In genomic region chr2:28896906-28897305, GRCh38 we compare ENCODE assay signal across 9 cellular contexts. TPM values are rescaled to one million over a fixed set of nuclear protein-coding genes. Genes with fewer than 3 reads are reported as not detected.
A peak's percentile ranks its signal among the peaks of the same experiment; 100 is the strongest.
DNase-seq lines count a peak whose midpoint lies in the region; ATAC-seq and TF ChIP-seq lines count a peak whose summit lies in the region.
"Had no signal": no experiment of that assay in that cellular context is flagged by ENCODE, and none has a peak within 500 bp of the region (broad histone marks: within the 10 kb centered on the region; RNA-seq: fewer than 3 reads in every experiment).

No MANE protein-coding gene starts in this region.

- WGBS in mesodermal cell (ENCODE audit: insufficient coverage in 2 of 2), 2 experiments: no CpG with 5 or more reads among the region's 2 CpGs

- peaks cover 4 to 49% (median 16%) of the 10 kb centered on the region in 11 experiments; a peak in 21 of 22 replicates for H3K36me3 ChIP-seq in BLaER1 treated with 17β-estradiol and CSF1 and Interleukin-3, amounts not matched to agents 10 nM and 100 nM
- peaks cover 12% of the 10 kb centered on the region for H3K36me3 ChIP-seq in mesodermal cell (ENCODE audit: control insufficient read depth, insufficient read depth, low read length)

- H3K4me1 ChIP-seq in BLaER1 treated with 17β-estradiol and CSF1 and Interleukin-3, amounts not matched to agents 10 nM and 100 nM: peaks cover 26 to 57% (median 36%) of the 10 kb centered on the region in 10 experiments
- H3K4me1 ChIP-seq in mesodermal cell (ENCODE audit: control insufficient read depth, insufficient read depth, low read length, poor library complexity, severe bottlenecking): peaks cover 5% of the 10 kb centered on the region

- H3K27ac ChIP-seq in BLaER1 treated with 17β-estradiol and CSF1 and Interleukin-3, amounts not matched to agents 10 nM and 100 nM: no peak overlapping the region
- H3K27ac ChIP-seq in mesodermal cell (ENCODE audit: low read depth, low read length, severe bottlenecking): no peak overlapping the region
- H3K27ac ChIP-seq: left lung had no signal

- peak overlapping the region in 7 of 11 experiments; percentile 46 to 100 (median 99); a peak in 10 of 22 replicates for H3K9ac ChIP-seq in BLaER1 treated with 17β-estradiol and CSF1 and Interleukin-3, amounts not matched to agents 10 nM and 100 nM

- peak overlapping the region; percentile 91 to 100 (median 97); a peak in 18 of 20 replicates for H3K4me3 ChIP-seq in BLaER1 treated with 17β-estradiol and CSF1 and Interleukin-3, amounts not matched to agents 10 nM and 100 nM
- H3K4me3 ChIP-seq in mesodermal cell (ENCODE audit: extremely low read depth, insufficient read depth, low read length, poor library complexity, severe bottlenecking): peak overlapping the region; percentile 99

- H3K9me3 ChIP-seq in BLaER1 treated with 17β-estradiol and CSF1 and Interleukin-3, amounts not matched to agents 10 nM and 100 nM (replicated peaks in 1 of 11): peaks cover 0 to 5% (median 0%) of the 10 kb centered on the region in 11 experiments; a peak in 1 of 22 replicates
- no peaks in the 10 kb centered on the region for H3K9me3 ChIP-seq in mesodermal cell (ENCODE audit: control insufficient read depth, low read length)
- H3K9me3 ChIP-seq: left lung had no signal

- H3K27ac Mint-ChIP-seq in HFFc6: peak overlapping the region; percentile 54
- H3K27ac Mint-ChIP-seq in activated naive CD8-positive, alpha-beta T cell: peak overlapping the region; percentile 36

- DNase-seq in HFFc6: peak; percentile 48
- DNase-seq in KG1 (lab: John Stamatoyannopoulos, UW): no peak
- DNase-seq: left lung had no signal

- H3K27me3 ChIP-seq in BLaER1 treated with 17β-estradiol and CSF1 and Interleukin-3, amounts not matched to agents 10 nM and 100 nM: no peaks in the 10 kb centered on the region
- H3K27me3 ChIP-seq: left lung had no signal

- ATAC-seq in HG03139 (IDR thresholded peaks at IDR 0.05; ENCODE audit: unreplicated experiment) (no peak), GM21717 (IDR thresholded peaks at IDR 0.05; ENCODE audit: unreplicated experiment) (no peak), esophagus mucosa (no peak)
- ATAC-seq: left lung had no signal

- peaks cover 59 to 73% (median 66%) of the 10 kb centered on the region in 11 experiments for H4K20me1 ChIP-seq in BLaER1 treated with 17β-estradiol and CSF1 and Interleukin-3, amounts not matched to agents 10 nM and 100 nM

- peak overlapping the region; percentile 81 to 97 (median 86) for H3K4me2 ChIP-seq in BLaER1 treated with 17β-estradiol and CSF1 and Interleukin-3, amounts not matched to agents 10 nM and 100 nM

- peak overlapping the region; percentile 98 for H3K4me3 Mint-ChIP-seq in HFFc6
- H3K4me3 Mint-ChIP-seq in activated naive CD8-positive, alpha-beta T cell: peak overlapping the region; percentile 99

- TF ChIP-seq CTCF in HFFc6 (IDR thresholded peaks at IDR 0.05): peak; percentile 12; the same call in 1 of the 2 replicates

- no peaks in the 10 kb centered on the region for H3K9me3 Mint-ChIP-seq in HFFc6
- H3K9me3 Mint-ChIP-seq in activated naive CD8-positive, alpha-beta T cell (ENCODE audit: low read depth): no peaks in the 10 kb centered on the region

- H3K36me3 Mint-ChIP-seq in HFFc6 (ENCODE audit: low read depth): peaks cover 8% of the 10 kb centered on the region
- H3K36me3 Mint-ChIP-seq in activated naive CD8-positive, alpha-beta T cell: peaks cover 12% of the 10 kb centered on the region

- peaks cover 61% of the 10 kb centered on the region for H3K4me1 Mint-ChIP-seq in HFFc6 (ENCODE audit: low read depth)
- H3K4me1 Mint-ChIP-seq in activated naive CD8-positive, alpha-beta T cell (ENCODE audit: low read depth): peaks cover 48% of the 10 kb centered on the region

- H3K27me3 Mint-ChIP-seq in HFFc6 (ENCODE audit: insufficient read depth): no peaks in the 10 kb centered on the region; the same call in 1 of the 2 replicates
- no peaks in the 10 kb centered on the region for H3K27me3 Mint-ChIP-seq in activated naive CD8-positive, alpha-beta T cell

RNA-seq across cellular contexts. Expression of gene WDR43, which starts 2.4 kb away (rescaled TPM):
- 10 to 100 TPM; 67.8 to 81.1 (median 71.4) TPM for total RNA-seq in HFFc6 (2021; fragmentation: NEBNext Ultra II Directional; extraction: Animal tissue kit (Norgen Biotek cat#: 25700))
- polyA plus RNA-seq in mesodermal cell (2013, experiment 1 of 2): 28.1 TPM
- polyA plus RNA-seq in mesodermal cell (2013, experiment 2 of 2): 29.2 TPM
- 44.9 TPM for total RNA-seq in esophagus mucosa

RNA-seq across cellular contexts. Expression of gene TRMT61B, which starts 26.8 kb away (rescaled TPM):
- total RNA-seq in HFFc6 (2021; fragmentation: NEBNext Ultra II Directional; extraction: Animal tissue kit (Norgen Biotek cat#: 25700)): 10 to 100 TPM; 11.3 to 13.9 (median 12.3) TPM
- 25.2 TPM for polyA plus RNA-seq in mesodermal cell (2013, experiment 1 of 2)
- 19.5 TPM for polyA plus RNA-seq in mesodermal cell (2013, experiment 2 of 2)
- 11.0 TPM for total RNA-seq in esophagus mucosa
